9 cellular contexts compared by ENCODE assay signal in genomic region chr12:59097876-59098275, GRCh38.
"Had no signal": no experiment of that assay in that cellular context is flagged by ENCODE, and none has a peak within 500 bp of the region (broad histone marks: within the 10 kb centered on the region; RNA-seq: fewer than 3 reads in every experiment).

No MANE protein-coding gene starts in this region.

- H3K9me3 ChIP-seq: HAP-1 had no signal

- DNase-seq: GM23248, GOT3, H7, HFFc6, IMR-90 had no signal

- H3K4me3 ChIP-seq: GM23248, HAP-1, K562 had no signal

- ATAC-seq: HCT116, K562 had no signal

- H3K9ac ChIP-seq: GM23248 had no signal

- H2AFZ ChIP-seq: GM23248 had no signal

- FAIRE-seq: HTR-8/SVneo, K562 had no signal

- H3K36me3 ChIP-seq: HAP-1 had no signal

- H3K27ac ChIP-seq: GM23248 had no signal

- H3K4me1 ChIP-seq: HAP-1 had no signal
